In genomic region chr1:167082511-167083027, GRCh38 we compare ENCODE assay signal across 13 cellular contexts. TPM values are rescaled to one million over a fixed set of nuclear protein-coding genes. Genes with fewer than 3 reads are reported as not detected.
DNase-seq lines count a peak whose midpoint lies in the region; ATAC-seq and TF ChIP-seq lines count a peak whose summit lies in the region.
"Had no signal": no experiment of that assay in that cellular context is flagged by ENCODE, and none has a peak within 500 bp of the region (broad histone marks: within the 10 kb centered on the region; RNA-seq: fewer than 3 reads in every experiment).

No MANE protein-coding gene starts in this region.

- no peaks in the 10 kb centered on the region for H3K9me3 Mint-ChIP-seq in neural crest cell

- no peaks in the 10 kb centered on the region for H3K9me3 ChIP-seq in duodenal mucosa (ENCODE audit: control insufficient read depth in 1 of 2, low read length in 2 of 2)
- H3K9me3 ChIP-seq: gastroesophageal sphincter had no signal

- H3K27me3 ChIP-seq in duodenal mucosa (ENCODE audit: control insufficient read depth in 1 of 2, insufficient read depth in 2 of 2, low read length in 2 of 2) = no peaks in the 10 kb centered on the region

- TF ChIP-seq CTCF in neural crest cell (conservative IDR thresholded peaks at IDR 0.05) = no peak

- in situ Hi-C loops in G401 (cut with HindIII; ENCODE audit: low sequenced_read_pairs) = no loop called here

- peak; percentile 68 for DNase-seq in G401 (ENCODE audit: low spot score)
- DNase-seq in NCI-H2171 treated with DMSO at 0.1 percent for 48 hours (lab: John Stamatoyannopoulos, UW) = peak; percentile 76
- DNase-seq in neural crest cell (ENCODE audit: low read depth, low spot score) = no peak
- DNase-seq in retina = no peak
- DNase-seq in GOT3 (lab: John Stamatoyannopoulos, UW) = no peak
- no peak for DNase-seq in activated CD4-positive, CD25-positive, alpha-beta regulatory T cell (lab: John Stamatoyannopoulos, UW)
- DNase-seq: activated naive CD4-positive, alpha-beta T cell treated with Interleukin-2 at 50 U/mL for 16 hours; NCI-H2029 had no signal

- peaks cover 68 to 70% of the 10 kb centered on the region in 2 donors for H3K4me1 ChIP-seq in duodenal mucosa (ENCODE audit: control insufficient read depth in 1 of 2, insufficient read depth in 2 of 2, low read length in 2 of 2)
- H3K4me1 ChIP-seq: gastroesophageal sphincter had no signal

- H3K36me3 ChIP-seq in duodenal mucosa (ENCODE audit: control insufficient read depth in 1 of 2, insufficient read depth in 2 of 2, low read length in 2 of 2) = no peaks in the 10 kb centered on the region
- H3K36me3 ChIP-seq: gastroesophageal sphincter had no signal

- peak overlapping the region; percentile 73 to 74 for H3K9ac ChIP-seq in duodenal mucosa (ENCODE audit: low read depth in 1 of 2, low read length in 2 of 2)

- H3K4me3 ChIP-seq in duodenal mucosa (ENCODE audit: low read depth in 1 of 2, low read length in 2 of 2) = peak overlapping the region; percentile 33 to 49
- H3K4me3 ChIP-seq: coronary artery, gastroesophageal sphincter had no signal

- H3K27ac Mint-ChIP-seq in neural crest cell (ENCODE audit: unreplicated experiment) = peak overlapping the region; percentile 59

- H3K27me3 Mint-ChIP-seq in neural crest cell (ENCODE audit: low read depth) = peaks cover 8% of the 10 kb centered on the region

- peaks cover 9% of the 10 kb centered on the region for H3K4me1 Mint-ChIP-seq in neural crest cell

- H3K27ac ChIP-seq in duodenal mucosa (ENCODE audit: low read depth, low read length) = peak overlapping the region; percentile 90
- H3K27ac ChIP-seq: coronary artery, gastroesophageal sphincter had no signal

- ATAC-seq in GM18517 (IDR thresholded peaks at IDR 0.05; ENCODE audit: unreplicated experiment) = no peak
- ATAC-seq: gastroesophageal sphincter had no signal

- H3K36me3 Mint-ChIP-seq in neural crest cell (ENCODE audit: low read depth) = no peaks in the 10 kb centered on the region

- no peak overlapping the region for H3K4me3 Mint-ChIP-seq in neural crest cell

RNA-seq across cellular contexts. Expression of gene GPA33, which starts 7.6 kb away (rescaled TPM):
- total RNA-seq in G401 (2014; rRNA removed; shearing (Covaris generic)) = 0.12 and 1.1 TPM in 2 replicates
- total RNA-seq in neural crest cell = not detected in 2 replicates
- total RNA-seq: urinary bladder had no signal

RNA-seq across cellular contexts. Expression of gene STYXL2, which starts 11.3 kb away (rescaled TPM):
- total RNA-seq in G401 (2014; rRNA removed; shearing (Covaris generic)) = 0.10 and 0.68 TPM in 2 replicates
- 0.07 and 0.11 TPM in 2 replicates for total RNA-seq in neural crest cell

Comparison
In these comparisons a context has a peak if more than half of its experiments do, and no peak if none do; other contexts are left out.
1. DNase-seq: peak in G401 (single experiment) and NCI-H2171 treated with DMSO at 0.1 percent for 48 hours (single experiment); none in neural crest cell (single experiment), retina (single experiment), GOT3 (single experiment) and activated CD4-positive, CD25-positive, alpha-beta regulatory T cell (0 of 4).